In genomic region chr4:60744767-60745166, GRCh38 we compare ENCODE assay signal across 1 cellular context.
TF ChIP-seq lines count a peak whose summit lies in the region.

No MANE protein-coding gene starts in this region.

TF ChIP-seq in GM23338, 12 proteins besides CTCF, POLR2A, EP300 and RAD21 (continued from another document):
- TF ChIP-seq, protein P1, sequence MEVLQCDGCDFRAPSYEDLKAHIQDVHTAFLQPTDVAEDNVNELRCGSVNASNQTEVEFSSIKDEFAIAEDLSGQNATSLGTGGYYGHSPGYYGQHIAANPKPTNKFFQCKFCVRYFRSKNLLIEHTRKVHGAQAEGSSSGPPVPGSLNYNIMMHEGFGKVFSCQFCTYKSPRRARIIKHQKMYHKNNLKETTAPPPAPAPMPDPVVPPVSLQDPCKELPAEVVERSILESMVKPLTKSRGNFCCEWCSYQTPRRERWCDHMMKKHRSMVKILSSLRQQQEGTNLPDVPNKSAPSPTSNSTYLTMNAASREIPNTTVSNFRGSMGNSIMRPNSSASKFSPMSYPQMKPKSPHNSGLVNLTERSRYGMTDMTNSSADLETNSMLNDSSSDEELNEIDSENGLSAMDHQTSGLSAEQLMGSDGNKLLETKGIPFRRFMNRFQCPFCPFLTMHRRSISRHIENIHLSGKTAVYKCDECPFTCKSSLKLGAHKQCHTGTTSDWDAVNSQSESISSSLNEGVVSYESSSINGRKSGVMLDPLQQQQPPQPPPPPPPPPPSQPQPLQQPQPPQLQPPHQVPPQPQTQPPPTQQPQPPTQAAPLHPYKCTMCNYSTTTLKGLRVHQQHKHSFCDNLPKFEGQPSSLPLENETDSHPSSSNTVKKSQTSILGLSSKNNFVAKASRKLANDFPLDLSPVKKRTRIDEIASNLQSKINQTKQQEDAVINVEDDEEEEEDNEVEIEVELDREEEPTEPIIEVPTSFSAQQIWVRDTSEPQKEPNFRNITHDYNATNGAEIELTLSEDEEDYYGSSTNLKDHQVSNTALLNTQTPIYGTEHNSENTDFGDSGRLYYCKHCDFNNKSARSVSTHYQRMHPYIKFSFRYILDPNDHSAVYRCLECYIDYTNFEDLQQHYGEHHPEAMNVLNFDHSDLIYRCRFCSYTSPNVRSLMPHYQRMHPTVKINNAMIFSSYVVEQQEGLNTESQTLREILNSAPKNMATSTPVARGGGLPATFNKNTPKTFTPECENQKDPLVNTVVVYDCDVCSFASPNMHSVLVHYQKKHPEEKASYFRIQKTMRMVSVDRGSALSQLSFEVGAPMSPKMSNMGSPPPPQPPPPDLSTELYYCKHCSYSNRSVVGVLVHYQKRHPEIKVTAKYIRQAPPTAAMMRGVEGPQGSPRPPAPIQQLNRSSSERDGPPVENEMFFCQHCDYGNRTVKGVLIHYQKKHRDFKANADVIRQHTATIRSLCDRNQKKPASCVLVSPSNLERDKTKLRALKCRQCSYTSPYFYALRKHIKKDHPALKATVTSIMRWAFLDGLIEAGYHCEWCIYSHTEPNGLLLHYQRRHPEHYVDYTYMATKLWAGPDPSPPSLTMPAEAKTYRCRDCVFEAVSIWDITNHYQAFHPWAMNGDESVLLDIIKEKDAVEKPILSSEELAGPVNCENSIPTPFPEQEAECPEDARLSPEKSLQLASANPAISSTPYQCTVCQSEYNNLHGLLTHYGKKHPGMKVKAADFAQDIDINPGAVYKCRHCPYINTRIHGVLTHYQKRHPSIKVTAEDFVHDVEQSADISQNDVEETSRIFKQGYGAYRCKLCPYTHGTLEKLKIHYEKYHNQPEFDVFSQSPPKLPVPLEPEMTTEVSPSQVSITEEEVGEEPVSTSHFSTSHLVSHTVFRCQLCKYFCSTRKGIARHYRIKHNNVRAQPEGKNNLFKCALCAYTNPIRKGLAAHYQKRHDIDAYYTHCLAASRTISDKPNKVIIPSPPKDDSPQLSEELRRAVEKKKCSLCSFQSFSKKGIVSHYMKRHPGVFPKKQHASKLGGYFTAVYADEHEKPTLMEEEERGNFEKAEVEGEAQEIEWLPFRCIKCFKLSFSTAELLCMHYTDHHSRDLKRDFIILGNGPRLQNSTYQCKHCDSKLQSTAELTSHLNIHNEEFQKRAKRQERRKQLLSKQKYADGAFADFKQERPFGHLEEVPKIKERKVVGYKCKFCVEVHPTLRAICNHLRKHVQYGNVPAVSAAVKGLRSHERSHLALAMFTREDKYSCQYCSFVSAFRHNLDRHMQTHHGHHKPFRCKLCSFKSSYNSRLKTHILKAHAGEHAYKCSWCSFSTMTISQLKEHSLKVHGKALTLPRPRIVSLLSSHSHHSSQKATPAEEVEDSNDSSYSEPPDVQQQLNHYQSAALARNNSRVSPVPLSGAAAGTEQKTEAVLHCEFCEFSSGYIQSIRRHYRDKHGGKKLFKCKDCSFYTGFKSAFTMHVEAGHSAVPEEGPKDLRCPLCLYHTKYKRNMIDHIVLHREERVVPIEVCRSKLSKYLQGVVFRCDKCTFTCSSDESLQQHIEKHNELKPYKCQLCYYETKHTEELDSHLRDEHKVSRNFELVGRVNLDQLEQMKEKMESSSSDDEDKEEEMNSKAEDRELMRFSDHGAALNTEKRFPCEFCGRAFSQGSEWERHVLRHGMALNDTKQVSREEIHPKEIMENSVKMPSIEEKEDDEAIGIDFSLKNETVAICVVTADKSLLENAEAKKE (CRISPR knock-in tag; IDR thresholded peaks at IDR 0.05): no peak
- TF ChIP-seq EZH2 (IDR thresholded peaks at IDR 0.05; ENCODE audit: low read depth, unreplicated experiment): no peak
- TF ChIP-seq ZNF114 (CRISPR knock-in tag; IDR thresholded peaks at IDR 0.05): no peak
